In genomic region chr1:87109012-87109411, GRCh38 we compare ENCODE assay signal across 13 cellular contexts.
DNase-seq lines count a peak whose midpoint lies in the region; ATAC-seq and TF ChIP-seq lines count a peak whose summit lies in the region.
"Had no signal": no experiment of that assay in that cellular context is flagged by ENCODE, and none has a peak within 500 bp of the region (broad histone marks: within the 10 kb centered on the region; RNA-seq: fewer than 3 reads in every experiment).

No MANE protein-coding gene starts in this region.

- H3K27ac ChIP-seq in SK-N-SH (ENCODE audit: low read depth in 2 of 2, low read length in 1 of 2), result no peak overlapping the region

- H3K79me2 ChIP-seq in SK-N-SH (ENCODE audit: insufficient read depth), result no peaks in the 10 kb centered on the region

- DNase-seq in SK-N-SH, result no peak
- DNase-seq in RPMI7951 (ENCODE audit: low read depth), result peak; percentile 26
- peak; percentile 15 for DNase-seq in kidney tubule cell (ENCODE audit: low spot score)
- DNase-seq in UCSD-AML1 (lab: John Stamatoyannopoulos, UW; ENCODE audit: unreplicated experiment), result no peak
- no peak for DNase-seq in AG08396 (ENCODE audit: low spot score)
- DNase-seq in cardiac septum (ENCODE audit: low spot score), result no peak
- no peak for DNase-seq in RPMI8226
- DNase-seq: Caco-2, H7, NCI-H1436, NCI-H2081, NCI-H510A treated with DMSO at 0.1 percent for 48 hours had no signal

- no peak for ATAC-seq in SK-N-SH treated with all-trans-retinoic acid at 6 μM for 48 hours

- H3K9me3 ChIP-seq in SK-N-SH, result no peaks in the 10 kb centered on the region
- H3K9me3 ChIP-seq: Caco-2 had no signal

- no peak overlapping the region for H2AFZ ChIP-seq in SK-N-SH (ENCODE audit: low read depth)

- intact Hi-C loops in cardiac septum (cut with DNase I), result no loop called here

- no peaks in the 10 kb centered on the region for H3K27me3 ChIP-seq in SK-N-SH (ENCODE audit: insufficient read depth)

- no peaks in the 10 kb centered on the region for H3K9me2 ChIP-seq in SK-N-SH

- peaks cover 14% of the 10 kb centered on the region for H3F3A ChIP-seq in SK-N-SH (replicated peaks; ENCODE audit: insufficient read depth)

- H3K4me1 ChIP-seq in SK-N-SH (ENCODE audit: control insufficient read depth in 1 of 2, insufficient read depth in 2 of 2, low read depth in 1 of 2, low read length in 1 of 2), result peaks cover 0 to 11% of the 10 kb centered on the region in 2 experiments; a peak in 2 of 4 replicates
- H3K4me1 ChIP-seq: Caco-2 had no signal

- no peak overlapping the region; the same call in 1 of the 2 replicates for H3K4me2 ChIP-seq in SK-N-SH

- no peak for TF ChIP-seq CTCF in SK-N-SH (IDR thresholded peaks at IDR 0.05)

- TF ChIP-seq EP300 in SK-N-SH (IDR thresholded peaks at IDR 0.05; ENCODE audit: borderline replicate concordance in 1 of 2, low read depth in 1 of 2, low read length in 1 of 2), result no peak

- CTCF ChIA-PET in SK-N-SH (lab: Yijun Ruan, JAX), result interaction anchor here (0.9 to 1.2 kb wide), 2 partner anchors 11 to 25 kb away, joined by 3 read pairs; no protein-coding TSS in a partner anchor

- no peak overlapping the region for H3K9ac ChIP-seq in SK-N-SH

- H3K36me3 ChIP-seq in SK-N-SH (replicated peaks in 1 of 2; ENCODE audit: control insufficient read depth in 1 of 2, insufficient read depth in 2 of 2, low read length in 1 of 2), result no peaks in the 10 kb centered on the region

- POLR2A ChIA-PET in SK-N-SH (lab: Yijun Ruan, JAX), result no interaction called here

- no peak overlapping the region for H3K4me3 ChIP-seq in SK-N-SH (ENCODE audit: low read depth in 2 of 2, low read length in 1 of 2)

- no peaks in the 10 kb centered on the region for H4K20me1 ChIP-seq in SK-N-SH (ENCODE audit: insufficient read depth)

- TF ChIP-seq RAD21 in SK-N-SH (IDR thresholded peaks at IDR 0.05; ENCODE audit: low read length), result no peak

TF ChIP-seq in SK-N-SH, 30 proteins besides CTCF, POLR2A, EP300 and RAD21:
- no peak for TF ChIP-seq YY1 (IDR thresholded peaks at IDR 0.05; ENCODE audit: low read depth)
- TF ChIP-seq REST (IDR thresholded peaks at IDR 0.05; ENCODE audit: low read depth, low read length), result no peak
- TF ChIP-seq FOXM1 (IDR thresholded peaks at IDR 0.05; ENCODE audit: low read depth), result no peak
- TF ChIP-seq PBX3 (IDR thresholded peaks at IDR 0.05), result peak; percentile 26; the same call in 1 of the 2 replicates
- no peak for TF ChIP-seq EZH2phosphoT487 (IDR thresholded peaks at IDR 0.05; ENCODE audit: borderline replicate concordance, low read depth)
- TF ChIP-seq MXI1 (IDR thresholded peaks at IDR 0.05; ENCODE audit: low read depth, low read length), result no peak
- peak; percentile 5; the same call in 1 of the 2 replicates for TF ChIP-seq TCF12 (IDR thresholded peaks at IDR 0.05)
- TF ChIP-seq SIN3A (IDR thresholded peaks at IDR 0.05; ENCODE audit: borderline replicate concordance, low read depth, low read length), result no peak

TF ChIP-seq in SK-N-SH treated with all-trans-retinoic acid at 6 μM for 48 hours, 23 proteins besides CTCF, POLR2A, EP300 and RAD21:
- no peak for TF ChIP-seq OSR1 (CRISPR knock-in tag; IDR thresholded peaks at IDR 0.05)
- no peak for TF ChIP-seq POU6F1 (CRISPR knock-in tag; IDR thresholded peaks at IDR 0.05; ENCODE audit: borderline replicate concordance, low read depth)
- TF ChIP-seq PPARA (CRISPR knock-in tag; IDR thresholded peaks at IDR 0.05; ENCODE audit: borderline replicate concordance), result no peak
- TF ChIP-seq TCF4 (CRISPR knock-in tag; IDR thresholded peaks at IDR 0.05; ENCODE audit: borderline replicate concordance), result no peak
TF ChIP-seq in SK-N-SH treated with all-trans-retinoic acid at 6 μM for 48 hours: peak in this region for 0.

Comparison
In these comparisons a context has a peak if more than half of its experiments do, and no peak if none do; other contexts are left out.
1. DNase-seq: peak in RPMI7951 (single experiment) and kidney tubule cell (single experiment); none in SK-N-SH (single experiment), UCSD-AML1 (single experiment), AG08396 (single experiment), cardiac septum (single experiment) and RPMI8226 (single experiment).